Comparison of ENCODE assay signal across 14 cellular contexts in genomic region chr7:139860090-139860773, GRCh38. TPM values are rescaled to one million over a fixed set of nuclear protein-coding genes. Genes with fewer than 3 reads are reported as not detected.
A peak's percentile ranks its signal among the peaks of the same experiment; 100 is the strongest.
DNase-seq lines count a peak whose midpoint lies in the region; ATAC-seq, FAIRE-seq and TF ChIP-seq lines count a peak whose summit lies in the region.
"Had no signal": no experiment of that assay in that cellular context is flagged by ENCODE, and none has a peak within 500 bp of the region (broad histone marks: within the 10 kb centered on the region; RNA-seq: fewer than 3 reads in every experiment).

No MANE protein-coding gene starts in this region.

- DNase-seq in T-helper 17 cell: no peak
- peak in 2 of 3 donors; percentile 26 to 39 for DNase-seq in immature natural killer cell
- DNase-seq in suprapubic skin (ENCODE audit: low spot score in 2 of 2): no peak
- no peak for DNase-seq in hepatic stellate cell (ENCODE audit: low spot score)
- no peak for DNase-seq in activated naive CD4-positive, alpha-beta T cell (lab: John Stamatoyannopoulos, UW)
- no peak for DNase-seq in urothelium cell line (ENCODE audit: low spot score)
- DNase-seq: activated CD4-positive, alpha-beta T cell treated with anti-CD3 and anti-CD28 coated beads, Interleukin-2, amount 10 ng/mL, durations not matched to agents 7 days and 5 days; effector CD4-positive, alpha-beta T cell; naive thymus-derived CD8-positive, alpha-beta T cell; SHP77 treated with DMSO at 0.1 percent for 48 hours; stimulated activated naive CD4-positive, alpha-beta T cell had no signal

- H3K4me3 ChIP-seq in suprapubic skin: no peak overlapping the region

- TF ChIP-seq CTCF in suprapubic skin (IDR thresholded peaks at IDR 0.05): no peak

- peaks cover 3% of the 10 kb centered on the region for H3K36me3 Mint-ChIP-seq in T-helper 17 cell (ENCODE audit: low read depth)
- H3K36me3 Mint-ChIP-seq in immature natural killer cell: peaks cover 4 to 31% (median 7%) of the 10 kb centered on the region in 3 donors

- H3K9me3 ChIP-seq in T-helper 17 cell (ENCODE audit: control insufficient read depth, low read length, poor library complexity, severe bottlenecking) (no peaks in the 10 kb centered on the region), suprapubic skin (no peaks in the 10 kb centered on the region)

- no peak for FAIRE-seq in urothelium cell line (lab: Jason Lieb, UNC)

- no peak for TF ChIP-seq POLR2A in suprapubic skin (IDR thresholded peaks at IDR 0.05)

- ATAC-seq in HG03460 (IDR thresholded peaks at IDR 0.05; ENCODE audit: unreplicated experiment): peak; percentile 49
- peak; percentile 60 for ATAC-seq in T-helper 17 cell
- no peak for ATAC-seq in HG03571 (IDR thresholded peaks at IDR 0.05; ENCODE audit: unreplicated experiment)

- H3K4me1 ChIP-seq in suprapubic skin: no peaks in the 10 kb centered on the region

- no peak for TF ChIP-seq EP300 in suprapubic skin (IDR thresholded peaks at IDR 0.05)

- H3K27ac Mint-ChIP-seq in T-helper 17 cell (no peak overlapping the region), immature natural killer cell (peak overlapping the region; percentile 90 to 98 (median 94))
- H3K27ac Mint-ChIP-seq: activated CD4-positive, alpha-beta T cell treated with anti-CD3 and anti-CD28 coated beads, Interleukin-2, amount 10 ng/mL, durations not matched to agents 7 days and 5 days; activated naive CD4-positive, alpha-beta T cell treated with anti-CD3 and anti-CD28 coated beads, Interleukin-2, amount 50 U/mL, for 24 hours had no signal

- H3K27me3 Mint-ChIP-seq in T-helper 17 cell (no peaks in the 10 kb centered on the region), immature natural killer cell (ENCODE audit: low read depth in 3 of 3) (peaks cover 0 to 5% (median 2%) of the 10 kb centered on the region in 3 donors)

- H3K4me3 Mint-ChIP-seq in T-helper 17 cell: peak overlapping the region; percentile 61
- H3K4me3 Mint-ChIP-seq in immature natural killer cell: peak overlapping the region; percentile 71 to 86 (median 81)
- H3K4me3 Mint-ChIP-seq: activated CD4-positive, alpha-beta T cell treated with anti-CD3 and anti-CD28 coated beads, Interleukin-2, amount 10 ng/mL, durations not matched to agents 7 days and 5 days; activated naive CD4-positive, alpha-beta T cell treated with anti-CD3 and anti-CD28 coated beads, Interleukin-2, amount 50 U/mL, for 24 hours had no signal

- H3K9me3 Mint-ChIP-seq in immature natural killer cell: peaks cover 0 to 8% (median 2%) of the 10 kb centered on the region in 6 donors

- 85% methylated on average over 4 of the region's 4 CpGs for WGBS in suprapubic skin

- H3K4me1 Mint-ChIP-seq in T-helper 17 cell (peaks cover 19% of the 10 kb centered on the region), immature natural killer cell (peaks cover 73 to 84% of the 10 kb centered on the region in 2 donors)

- H3K36me3 ChIP-seq in suprapubic skin: no peaks in the 10 kb centered on the region

- H3K27ac ChIP-seq in suprapubic skin: peak overlapping the region; percentile 38

- H3K27me3 ChIP-seq in suprapubic skin: peaks cover 3% of the 10 kb centered on the region

RNA-seq across cellular contexts. Expression of gene TBXAS1, which starts 31.2 kb away (rescaled TPM):
- total RNA-seq in T-helper 17 cell: 10 to 100 TPM; 19.6 to 20.9 TPM
- polyA plus RNA-seq in immature natural killer cell: 10 to 100 TPM; 59.6 to 93.3 (median 68.7) TPM
- total RNA-seq in suprapubic skin: 1 to 10 TPM; 1.4 to 2.4 (median 2.1) TPM

Comparison
In these comparisons a context has a peak if more than half of its experiments do, and no peak if none do; other contexts are left out.
1. DNase-seq: peak in immature natural killer cell (2 of 3); none in T-helper 17 cell (0 of 3), suprapubic skin (0 of 2), hepatic stellate cell (single experiment), activated naive CD4-positive, alpha-beta T cell (0 of 4) and urothelium cell line (single experiment).
2. RNA of gene TBXAS1, which starts 31.2 kb away (total RNA-seq): 19.6 to 20.9 TPM in T-helper 17 cell; 1.4 to 2.4 TPM in suprapubic skin; every median in the first group is over 4 times any median in the second.